ENCODE assay signal across 10 cellular contexts in genomic region chr11:311008-311748, GRCh38. TPM values are rescaled to one million over a fixed set of nuclear protein-coding genes. Genes with fewer than 3 reads are reported as not detected.
DNase-seq lines count a peak whose midpoint lies in the region; ATAC-seq and TF ChIP-seq lines count a peak whose summit lies in the region.
"Not testable (repeated sequence)": the region's sequence is repeated elsewhere in the genome, so short reads cannot be mapped to it uniquely, and the experiment has no call there.
"Had no signal": no experiment of that assay in that cellular context is flagged by ENCODE, and none has a peak within 500 bp of the region (broad histone marks: within the 10 kb centered on the region; RNA-seq: fewer than 3 reads in every experiment).

No MANE protein-coding gene starts in this region.

- not testable (repeated sequence) for H3K27me3 ChIP-seq in CD4-positive, CD25-positive, alpha-beta regulatory T cell (ENCODE audit: control insufficient read depth, insufficient read depth, low read length); H7 (ENCODE audit: control insufficient read depth, insufficient read depth, low read length); right cardiac atrium (ENCODE audit: control insufficient read depth, insufficient read depth)
- H3K27me3 ChIP-seq in stomach, result peaks cover 0 to 12% (median 10%) of the 10 kb centered on the region in 3 donors

- intact Hi-C loops in right cardiac atrium (cut with DNase I); stomach (cut with DNase I; ENCODE audit: low total_unique reads): not testable (repeated sequence)

- WGBS in right cardiac atrium, result under 1% methylated on average over 9 of the region's 71 CpGs
- 0 to 11% (median 7%) methylated on average over 6 to 9 of the region's 71 CpGs; no CpG with 5 or more reads in 1 of the 5 donors for WGBS in stomach, 5 donors

- peak overlapping the region; percentile 94 to 100 (median 97) for H3K27ac Mint-ChIP-seq in CD4-positive, CD25-positive, alpha-beta regulatory T cell
- H3K27ac Mint-ChIP-seq in IgD-negative memory B cell, result peak overlapping the region in 2 of 3 donors; percentile 76 to 87
- H3K27ac Mint-ChIP-seq in activated T-cell treated with anti-CD3 and anti-CD28 coated beads, Interleukin-2, amount 50 U/mL, for 24 hours, result peak overlapping the region; percentile 98
- H3K27ac Mint-ChIP-seq in chondrocyte (ENCODE audit: unreplicated experiment); neural crest cell (ENCODE audit: unreplicated experiment): not testable (repeated sequence)

- not testable (repeated sequence) for H3K36me3 Mint-ChIP-seq in CD4-positive, CD25-positive, alpha-beta regulatory T cell; IgD-negative memory B cell; chondrocyte (ENCODE audit: low read depth); neural crest cell (ENCODE audit: low read depth)
- peaks cover 46% of the 10 kb centered on the region for H3K36me3 Mint-ChIP-seq in activated T-cell treated with anti-CD3 and anti-CD28 coated beads, Interleukin-2, amount 50 U/mL, for 24 hours (ENCODE audit: low read depth)

- not testable (repeated sequence) for H3K36me3 ChIP-seq in CD4-positive, CD25-positive, alpha-beta regulatory T cell (ENCODE audit: control insufficient read depth, insufficient read depth, low read length); H7 (replicated peaks; ENCODE audit: control insufficient read depth, insufficient read depth, low read length); stomach

- not testable (repeated sequence) for H3K9me3 ChIP-seq in CD4-positive, CD25-positive, alpha-beta regulatory T cell (ENCODE audit: control insufficient read depth in 2 of 2, low read length in 2 of 2); right cardiac atrium (ENCODE audit: control insufficient read depth, low read length); stomach

- not testable (repeated sequence) for H3K9me3 Mint-ChIP-seq in CD4-positive, CD25-positive, alpha-beta regulatory T cell; IgD-negative memory B cell; activated T-cell treated with anti-CD3 and anti-CD28 coated beads, Interleukin-2, amount 50 U/mL, for 24 hours; chondrocyte (ENCODE audit: low read depth); neural crest cell

- DNase-seq in CD4-positive, CD25-positive, alpha-beta regulatory T cell; H7; activated T-cell treated with anti-CD3 and anti-CD28 coated beads, Interleukin-2, amount 50 U/mL, for 24 hours; chondrocyte (ENCODE audit: low spot score); neural crest cell (ENCODE audit: low read depth, low spot score); stomach: not testable (repeated sequence)
- DNase-seq in right cardiac atrium, result peak; percentile 27 to 58 (median 55)

- peaks cover 7 to 62% (median 27%) of the 10 kb centered on the region in 4 donors for H3K4me1 Mint-ChIP-seq in CD4-positive, CD25-positive, alpha-beta regulatory T cell
- H3K4me1 Mint-ChIP-seq in IgD-negative memory B cell, result peaks cover 30 to 40% (median 34%) of the 10 kb centered on the region in 3 donors
- peaks cover 48% of the 10 kb centered on the region for H3K4me1 Mint-ChIP-seq in activated T-cell treated with anti-CD3 and anti-CD28 coated beads, Interleukin-2, amount 50 U/mL, for 24 hours (ENCODE audit: low read depth)
- peaks cover 35% of the 10 kb centered on the region for H3K4me1 Mint-ChIP-seq in chondrocyte (ENCODE audit: low read depth)
- peaks cover 48% of the 10 kb centered on the region for H3K4me1 Mint-ChIP-seq in neural crest cell

- not testable (repeated sequence) for TF ChIP-seq EP300 in stomach (IDR thresholded peaks at IDR 0.05)

- H3K27ac ChIP-seq in CD4-positive, CD25-positive, alpha-beta regulatory T cell (ENCODE audit: insufficient read depth, low read length, poor library complexity, severe bottlenecking), result peak overlapping the region; percentile 84
- H3K27ac ChIP-seq in right cardiac atrium (ENCODE audit: low read length) (peak overlapping the region; percentile 90), stomach (peak overlapping the region; percentile 23 to 95 (median 86))

- H3K4me1 ChIP-seq in CD4-positive, CD25-positive, alpha-beta regulatory T cell (ENCODE audit: control insufficient read depth, insufficient read depth, low read length, poor library complexity, severe bottlenecking), result peaks cover 67% of the 10 kb centered on the region
- not testable (repeated sequence) for H3K4me1 ChIP-seq in right cardiac atrium (ENCODE audit: control insufficient read depth, insufficient read depth, low read length)
- H3K4me1 ChIP-seq in stomach, result peaks cover 20 to 73% (median 45%) of the 10 kb centered on the region in 4 donors

- H3K4me3 ChIP-seq in CD4-positive, CD25-positive, alpha-beta regulatory T cell (ENCODE audit: low read depth, low read length), result peak overlapping the region; percentile 80
- H3K4me3 ChIP-seq in H7 (ENCODE audit: insufficient read depth, low read depth, low read length) (peak overlapping the region; percentile 27), right cardiac atrium (ENCODE audit: low read length) (peak overlapping the region; percentile 12), stomach (peak overlapping the region; percentile 30 to 67 (median 34))

- TF ChIP-seq CTCF in chondrocyte (IDR thresholded peaks at IDR 0.05); neural crest cell (conservative IDR thresholded peaks at IDR 0.05); stomach (IDR thresholded peaks at IDR 0.05): not testable (repeated sequence)

- H3K4me3 Mint-ChIP-seq in CD4-positive, CD25-positive, alpha-beta regulatory T cell, result peak overlapping the region; percentile 93 to 100 (median 98)
- peak overlapping the region; percentile 83 to 93 (median 92) for H3K4me3 Mint-ChIP-seq in IgD-negative memory B cell
- H3K4me3 Mint-ChIP-seq in activated T-cell treated with anti-CD3 and anti-CD28 coated beads, Interleukin-2, amount 50 U/mL, for 24 hours, result peak overlapping the region; percentile 95
- peak overlapping the region; percentile 21 for H3K4me3 Mint-ChIP-seq in chondrocyte (ENCODE audit: unreplicated experiment)
- H3K4me3 Mint-ChIP-seq in neural crest cell, result peak overlapping the region; percentile 88

- H3K27me3 Mint-ChIP-seq in CD4-positive, CD25-positive, alpha-beta regulatory T cell, result peaks cover 13% of the 10 kb centered on the region
- not testable (repeated sequence) for H3K27me3 Mint-ChIP-seq in IgD-negative memory B cell; activated T-cell treated with anti-CD3 and anti-CD28 coated beads, Interleukin-2, amount 50 U/mL, for 24 hours; chondrocyte (ENCODE audit: low read depth)
- peaks cover 52% of the 10 kb centered on the region for H3K27me3 Mint-ChIP-seq in neural crest cell (ENCODE audit: low read depth)

- not testable (repeated sequence) for TF ChIP-seq POLR2A in stomach (IDR thresholded peaks at IDR 0.05)

- peak; percentile 21 to 24 for ATAC-seq in CD4-positive, CD25-positive, alpha-beta regulatory T cell (ENCODE audit: low read depth in 2 of 2)
- ATAC-seq in right cardiac atrium, result peak; percentile 50 to 64

RNA-seq across cellular contexts. Expression of gene IFITM1, which starts 2.7 kb away (rescaled TPM):
- total RNA-seq in CD4-positive, CD25-positive, alpha-beta regulatory T cell, result 320 TPM
- polyA plus RNA-seq in CD4-positive, CD25-positive, alpha-beta regulatory T cell, result 1,000 to 10,000 TPM; 1,249 to 1,544 (median 1,415) TPM
- total RNA-seq in H7 (2014; rRNA removed; shearing (Covaris generic)), result 1,398 and 1,404 TPM in 2 replicates
- polyA plus RNA-seq in IgD-negative memory B cell, result 233 TPM
- total RNA-seq in chondrocyte, result 1.0 to 3.3 TPM (median 1.6 TPM) in 3 replicates
- 100 to 1,000 TPM in 3 of 4 donors, 10 to 100 TPM in 1; 85.0 to 169 (median 116) TPM for total RNA-seq in right cardiac atrium
- 235 TPM for polyA plus RNA-seq in right cardiac atrium
- 2.0 and 2.3 TPM in 2 replicates for total RNA-seq in neural crest cell
- total RNA-seq in stomach, result 10 to 100 TPM in 4 of 5 donors, 1 to 10 TPM in 1; 7.0 to 59.8 (median 17.3) TPM
- polyA plus RNA-seq in stomach, result 100 to 1,000 TPM in 2 of 3 donors, 10 to 100 TPM in 1; 79.9 to 224 (median 119) TPM

RNA-seq across cellular contexts. Expression of gene IFITM2, which starts 3.6 kb away (rescaled TPM):
- total RNA-seq in CD4-positive, CD25-positive, alpha-beta regulatory T cell, result 376 TPM
- 1,000 to 10,000 TPM; 1,701 to 2,097 (median 1,858) TPM for polyA plus RNA-seq in CD4-positive, CD25-positive, alpha-beta regulatory T cell
- total RNA-seq in H7 (2014; rRNA removed; shearing (Covaris generic)), result 374 and 379 TPM in 2 replicates
- polyA plus RNA-seq in IgD-negative memory B cell (1,305 TPM), right cardiac atrium (393 TPM), stomach (100 to 1,000 TPM; 276 to 394 (median 344) TPM)
- total RNA-seq in chondrocyte (100 to 109 TPM (median 107 TPM) in 3 replicates), right cardiac atrium (100 to 1,000 TPM; 180 to 290 (median 240) TPM), neural crest cell (55.0 and 67.2 TPM in 2 replicates), stomach (10 to 100 TPM in 4 of 5 donors, 1 to 10 TPM in 1; 8.8 to 61.7 (median 12.9) TPM)

RNA-seq across cellular contexts. Expression of gene IFITM3, which starts 9.5 kb away (rescaled TPM):
- total RNA-seq in CD4-positive, CD25-positive, alpha-beta regulatory T cell, result 6.7 TPM
- polyA plus RNA-seq in CD4-positive, CD25-positive, alpha-beta regulatory T cell, result 10 to 100 TPM in 2 of 4 donors, 1 to 10 TPM in 2; 3.5 to 94.8 (median 42.6) TPM
- total RNA-seq in H7 (2014; rRNA removed; shearing (Covaris generic)), result 278 and 328 TPM in 2 replicates
- polyA plus RNA-seq in IgD-negative memory B cell, result 1.4 TPM
- 377 to 394 TPM (median 392 TPM) in 3 replicates for total RNA-seq in chondrocyte
- 100 to 1,000 TPM; 263 to 569 (median 519) TPM for total RNA-seq in right cardiac atrium
- polyA plus RNA-seq in right cardiac atrium, result 749 TPM
- total RNA-seq in neural crest cell, result 156 and 165 TPM in 2 replicates
- 100 to 1,000 TPM in 3 of 5 donors, 10 to 100 TPM in 2; 11.9 to 271 (median 127) TPM for total RNA-seq in stomach
- polyA plus RNA-seq in stomach, result 1,000 to 10,000 TPM in 1 of 3 donors, 100 to 1,000 TPM in 2; 538 to 1,128 (median 677) TPM

RNA-seq across cellular contexts. Expression of gene IFITM5, which starts 11.9 kb away (rescaled TPM):
- total RNA-seq in CD4-positive, CD25-positive, alpha-beta regulatory T cell, result not detected
- polyA plus RNA-seq in CD4-positive, CD25-positive, alpha-beta regulatory T cell, result not detected
- not detected in 2 replicates for total RNA-seq in H7 (2014; rRNA removed; shearing (Covaris generic))
- polyA plus RNA-seq in IgD-negative memory B cell (not detected), right cardiac atrium (not detected), stomach (not detected)
- total RNA-seq in chondrocyte (not detected in 3 replicates), right cardiac atrium (not detected), neural crest cell (not detected in 2 replicates), stomach (under 1 TPM in 1 of 5 donors, not detected in 4; 0.73 TPM)
- total RNA-seq: cardiac muscle cell; T-helper 1 cell treated with Interleukin-12 subunit alpha and Interleukin-12 subunit beta and Interleukin-4 antibody, amounts not matched to agents 30 ng/mL and 1 ng/mL, for 36 hours had no signal
- polyA plus RNA-seq: cardiac muscle cell had no signal

RNA-seq across cellular contexts. Expression of gene PGGHG, which starts 22.3 kb away (rescaled TPM):
- total RNA-seq in CD4-positive, CD25-positive, alpha-beta regulatory T cell, result 188 TPM
- polyA plus RNA-seq in CD4-positive, CD25-positive, alpha-beta regulatory T cell, result 1 to 10 TPM; 1.5 to 2.9 (median 2.5) TPM
- 69.0 and 102 TPM in 2 replicates for total RNA-seq in H7 (2014; rRNA removed; shearing (Covaris generic))
- polyA plus RNA-seq in IgD-negative memory B cell, result 6.1 TPM
- total RNA-seq in chondrocyte, result 35.6 to 49.5 TPM (median 49.4 TPM) in 3 replicates
- 10 to 100 TPM in 3 of 4 donors, 1 to 10 TPM in 1; 9.9 to 15.8 (median 11.9) TPM for total RNA-seq in right cardiac atrium
- 18.7 TPM for polyA plus RNA-seq in right cardiac atrium
- total RNA-seq in neural crest cell, result 23.2 and 25.1 TPM in 2 replicates
- total RNA-seq in stomach, result 10 to 100 TPM in 4 of 5 donors, 1 to 10 TPM in 1; 3.5 to 34.8 (median 11.9) TPM
- polyA plus RNA-seq in stomach, result 10 to 100 TPM; 14.4 to 44.0 (median 20.7) TPM

Comparison
In these comparisons a context has a peak if more than half of its experiments do, and no peak if none do; other contexts are left out.
1. H3K4me3 ChIP-seq: peak in every context shown above with its lines; median percentile 80 in CD4-positive, CD25-positive, alpha-beta regulatory T cell; 34 in stomach; 27 in H7; 12 in right cardiac atrium.
2. H3K4me3 Mint-ChIP-seq: peak in every context shown above with its lines; median percentile 98 in CD4-positive, CD25-positive, alpha-beta regulatory T cell; 95 in activated T-cell treated with anti-CD3 and anti-CD28 coated beads, Interleukin-2, amount 50 U/mL, for 24 hours; 92 in IgD-negative memory B cell; 88 in neural crest cell; 21 in chondrocyte.